Comparison of ENCODE assay signal across 1 cellular context in genomic region chr7:85000973-85001372, GRCh38.
TF ChIP-seq lines count a peak whose summit lies in the region.

No MANE protein-coding gene starts in this region.

TF ChIP-seq in HepG2, 621 proteins besides CTCF, POLR2A, EP300 and RAD21 (continued from another document):
- TF ChIP-seq ZNF552 (CRISPR knock-in tag; IDR thresholded peaks at IDR 0.05; ENCODE audit: borderline replicate concordance): no peak
- no peak for TF ChIP-seq ZNF629 (CRISPR knock-in tag; conservative IDR thresholded peaks at IDR 0.05)
- no peak for TF ChIP-seq RELA (CRISPR knock-in tag; IDR thresholded peaks at IDR 0.05)
- TF ChIP-seq ZNF484 (CRISPR knock-in tag; IDR thresholded peaks at IDR 0.05; ENCODE audit: borderline replicate concordance, low read depth): no peak
- TF ChIP-seq TEAD2 (CRISPR knock-in tag; IDR thresholded peaks at IDR 0.05): no peak
- TF ChIP-seq ARID2 (CRISPR knock-in tag; IDR thresholded peaks at IDR 0.05; ENCODE audit: borderline replicate concordance): no peak
- no peak for TF ChIP-seq SSRP1 (CRISPR knock-in tag; IDR thresholded peaks at IDR 0.05)
- TF ChIP-seq RFX1 (IDR thresholded peaks at IDR 0.05): no peak
